In genomic region chr10:93235686-93236085, GRCh38 we compare ENCODE assay signal across 17 cellular contexts.
DNase-seq lines count a peak whose midpoint lies in the region; TF ChIP-seq lines count a peak whose summit lies in the region.
"Had no signal": no experiment of that assay in that cellular context is flagged by ENCODE, and none has a peak within 500 bp of the region (broad histone marks: within the 10 kb centered on the region; RNA-seq: fewer than 3 reads in every experiment).

No MANE protein-coding gene starts in this region.

- H2BK12ac ChIP-seq in H9 (ENCODE audit: insufficient read length, low read depth, low read length) = no peak overlapping the region

- H3K4ac ChIP-seq in H9 (ENCODE audit: low read depth, low read length) = no peak overlapping the region

- H4K91ac ChIP-seq in H9 (ENCODE audit: insufficient read length, low read depth, low read length) = no peak overlapping the region

- peaks cover 8 to 11% of the 10 kb centered on the region in 2 experiments for H3K4me1 Mint-ChIP-seq in H9
- H3K4me1 Mint-ChIP-seq: activated CD4-positive, alpha-beta memory T cell treated with anti-CD3 and anti-CD28 coated beads, Interleukin-2, amount 10 ng/mL, durations not matched to agents 7 days and 5 days; activated T-helper 17 cell treated with anti-CD3 and anti-CD28 coated beads, Interleukin-2, amount 50 U/mL, for 72 hours; naive thymus-derived CD4-positive, alpha-beta T cell; stimulated activated effector memory CD8-positive, alpha-beta T cell treated with anti-CD3 and anti-CD28 coated beads, Interleukin-12 subunit alpha, Interleukin-12 subunit beta, amount 100 ng/mL, for 72 hours had no signal

- H4K20me1 ChIP-seq in H9 (ENCODE audit: control insufficient read depth, insufficient read depth, insufficient read length) = no peaks in the 10 kb centered on the region

- no peak overlapping the region for H3K23ac ChIP-seq in H9 (ENCODE audit: insufficient read length, low read depth, low read length)

- no peaks in the 10 kb centered on the region for H3K9me3 ChIP-seq in H9 (ENCODE audit: control insufficient read depth, low read depth, low read length)
- peaks cover 13% of the 10 kb centered on the region for H3K9me3 ChIP-seq in adipocyte (ENCODE audit: control insufficient read depth, low read length)
- H3K9me3 ChIP-seq: gastroesophageal sphincter, psoas muscle had no signal

- no peak overlapping the region for H2BK15ac ChIP-seq in H9 (ENCODE audit: low read depth, low read length)

- TF ChIP-seq CTCF in H9 (conservative IDR thresholded peaks at IDR 0.05) = no peak

- peaks cover 0 to 2% of the 10 kb centered on the region in 2 experiments; a peak in 1 of 5 replicates for H3K9me3 Mint-ChIP-seq in H9
- H3K9me3 Mint-ChIP-seq: activated CD4-positive, alpha-beta memory T cell treated with anti-CD3 and anti-CD28 coated beads, Interleukin-2, amount 10 ng/mL, durations not matched to agents 7 days and 5 days; activated T-helper 17 cell treated with anti-CD3 and anti-CD28 coated beads, Interleukin-2, amount 50 U/mL, for 72 hours; naive thymus-derived CD4-positive, alpha-beta T cell; stimulated activated effector memory CD8-positive, alpha-beta T cell treated with anti-CD3 and anti-CD28 coated beads, Interleukin-12 subunit alpha, Interleukin-12 subunit beta, amount 100 ng/mL, for 72 hours had no signal

- H4K5ac ChIP-seq in H9 (ENCODE audit: insufficient read length, low read depth, low read length) = no peak overlapping the region

- H3K27me3 ChIP-seq in H9 (ENCODE audit: insufficient read depth, low read length) (no peaks in the 10 kb centered on the region), adipocyte (replicated peaks; ENCODE audit: control insufficient read depth, insufficient read depth, low read length) (no peaks in the 10 kb centered on the region)
- H3K27me3 ChIP-seq: gastroesophageal sphincter had no signal

- no peak overlapping the region for H3K18ac ChIP-seq in H9 (ENCODE audit: insufficient read length, low read depth, low read length)

- H3K23me2 ChIP-seq in H9 (ENCODE audit: insufficient read length, low read depth, low read length, poor library complexity, severe bottlenecking) = no peaks in the 10 kb centered on the region

- no peak overlapping the region for H3T11ph ChIP-seq in H9 (ENCODE audit: low read length)

- no peak overlapping the region for H3K4me2 ChIP-seq in H9 (ENCODE audit: insufficient read depth, insufficient read length, low read length)

- WGBS in H9 (ENCODE audit: extremely low coverage, insufficient read length, low lambda C conversion rate) = no CpG with 5 or more reads among the region's 3 CpGs

- H3K27me3 Mint-ChIP-seq in H9 (ENCODE audit: low read depth) = no peaks in the 10 kb centered on the region; the same call in 1 of the 2 replicates

- DNase-seq in H9 (no peak), adipocyte (ENCODE audit: low read depth) (peak; percentile 17), hepatic stellate cell (ENCODE audit: low spot score) (peak; percentile 82), stromal cell of bone marrow (ENCODE audit: low read depth) (peak; percentile 95), NCI-H526 treated with DMSO at 0.1 percent for 48 hours (lab: John Stamatoyannopoulos, UW) (no peak), cortex of kidney (lab: John Stamatoyannopoulos, UW) (no peak), activated T-cell treated with anti-CD3 and anti-CD28 coated beads for 4 hours (no peak)
- DNase-seq: activated CD4-positive, alpha-beta memory T cell treated with anti-CD3 and anti-CD28 coated beads, Interleukin-2, amount 10 ng/mL, durations not matched to agents 7 days and 5 days; GF-D8; H7; MM.1S; naive thymus-derived CD4-positive, alpha-beta T cell; psoas muscle; stimulated activated CD4-positive, alpha-beta T cell treated with anti-CD3 and anti-CD28 coated beads, Interleukin-4, amount 100 ng/mL, for 24 hours had no signal

- H3K79me2 ChIP-seq in H9 (ENCODE audit: insufficient read depth, low read length) = no peaks in the 10 kb centered on the region

- no peak overlapping the region for H2AFZ ChIP-seq in H9 (ENCODE audit: low read length)

- H2BK20ac ChIP-seq in H9 (ENCODE audit: low read depth, low read length, poor library complexity, severe bottlenecking) = peak overlapping the region; percentile 7

- no peak overlapping the region for H3K14ac ChIP-seq in H9 (ENCODE audit: insufficient read depth, low read length)

- no peak overlapping the region for H2BK120ac ChIP-seq in H9 (ENCODE audit: low read depth, low read length, poor library complexity, severe bottlenecking)

- H2AK5ac ChIP-seq in H9 (ENCODE audit: insufficient read length, low read length) = no peak overlapping the region

- H4K8ac ChIP-seq in H9 (replicated peaks; ENCODE audit: insufficient read length, low read depth, low read length) = no peak overlapping the region

- H3K4me3 ChIP-seq in adipocyte (ENCODE audit: low read length) = no peak overlapping the region
- H3K4me3 ChIP-seq: gastroesophageal sphincter, psoas muscle had no signal

- H3K56ac ChIP-seq in H9 (ENCODE audit: insufficient read length, low read depth, low read length) = no peak overlapping the region

- no peak overlapping the region for H3K9ac ChIP-seq in H9 (ENCODE audit: extremely low read depth, insufficient read length, low read length)
- H3K9ac ChIP-seq in adipocyte (ENCODE audit: low read length) = no peak overlapping the region

- H3K4me1 ChIP-seq in H9 (ENCODE audit: insufficient read depth, low read length) = peaks cover 3% of the 10 kb centered on the region; the same call in 1 of the 2 replicates
- H3K4me1 ChIP-seq in adipocyte (ENCODE audit: control insufficient read depth, insufficient read depth, low read length) = peaks cover 23% of the 10 kb centered on the region
- H3K4me1 ChIP-seq: psoas muscle had no signal

- no peak overlapping the region for H3K4me3 Mint-ChIP-seq in H9
- H3K4me3 Mint-ChIP-seq: activated CD4-positive, alpha-beta memory T cell treated with anti-CD3 and anti-CD28 coated beads, Interleukin-2, amount 10 ng/mL, durations not matched to agents 7 days and 5 days; activated T-helper 17 cell treated with anti-CD3 and anti-CD28 coated beads, Interleukin-2, amount 50 U/mL, for 72 hours; naive thymus-derived CD4-positive, alpha-beta T cell; stimulated activated effector memory CD8-positive, alpha-beta T cell treated with anti-CD3 and anti-CD28 coated beads, Interleukin-12 subunit alpha, Interleukin-12 subunit beta, amount 100 ng/mL, for 72 hours had no signal

- H3K27ac Mint-ChIP-seq in H9 = no peak overlapping the region
- H3K27ac Mint-ChIP-seq: activated CD4-positive, alpha-beta memory T cell treated with anti-CD3 and anti-CD28 coated beads, Interleukin-2, amount 10 ng/mL, durations not matched to agents 7 days and 5 days; activated T-helper 17 cell treated with anti-CD3 and anti-CD28 coated beads, Interleukin-2, amount 50 U/mL, for 72 hours; naive thymus-derived CD4-positive, alpha-beta T cell; stimulated activated effector memory CD8-positive, alpha-beta T cell treated with anti-CD3 and anti-CD28 coated beads, Interleukin-12 subunit alpha, Interleukin-12 subunit beta, amount 100 ng/mL, for 72 hours had no signal

- no peak overlapping the region for H3K27ac ChIP-seq in H9 (ENCODE audit: insufficient read length, low read depth, low read length)
- H3K27ac ChIP-seq: gastroesophageal sphincter, psoas muscle had no signal

- H3K79me1 ChIP-seq in H9 (ENCODE audit: insufficient read depth, low read depth, low read length, poor library complexity, severe bottlenecking) = no peaks in the 10 kb centered on the region

- H2BK5ac ChIP-seq in H9 (ENCODE audit: insufficient read length, low read length) = no peak overlapping the region

- peaks cover 0 to 2% (median 0%) of the 10 kb centered on the region in 3 experiments; a peak in 3 of 7 replicates for H3K36me3 Mint-ChIP-seq in H9 (ENCODE audit: insufficient read depth in 1 of 3, low read depth in 3 of 3)
- H3K36me3 Mint-ChIP-seq: naive thymus-derived CD4-positive, alpha-beta T cell; stimulated activated effector memory CD8-positive, alpha-beta T cell treated with anti-CD3 and anti-CD28 coated beads, Interleukin-12 subunit alpha, Interleukin-12 subunit beta, amount 100 ng/mL, for 72 hours had no signal

- H3K36me3 ChIP-seq in adipocyte (ENCODE audit: control insufficient read depth, insufficient read depth, low read length, severe bottlenecking) = no peaks in the 10 kb centered on the region
- H3K36me3 ChIP-seq: gastroesophageal sphincter had no signal

Comparison
In these comparisons a context has a peak if more than half of its experiments do, and no peak if none do; other contexts are left out.
1. DNase-seq: peak in adipocyte (single experiment), hepatic stellate cell (single experiment) and stromal cell of bone marrow (single experiment); none in H9 (single experiment), NCI-H526 treated with DMSO at 0.1 percent for 48 hours (single experiment), cortex of kidney (single experiment) and activated T-cell treated with anti-CD3 and anti-CD28 coated beads for 4 hours (single experiment).